Comparison of ENCODE assay signal across 2 cellular contexts in the genomic region with DNA sequence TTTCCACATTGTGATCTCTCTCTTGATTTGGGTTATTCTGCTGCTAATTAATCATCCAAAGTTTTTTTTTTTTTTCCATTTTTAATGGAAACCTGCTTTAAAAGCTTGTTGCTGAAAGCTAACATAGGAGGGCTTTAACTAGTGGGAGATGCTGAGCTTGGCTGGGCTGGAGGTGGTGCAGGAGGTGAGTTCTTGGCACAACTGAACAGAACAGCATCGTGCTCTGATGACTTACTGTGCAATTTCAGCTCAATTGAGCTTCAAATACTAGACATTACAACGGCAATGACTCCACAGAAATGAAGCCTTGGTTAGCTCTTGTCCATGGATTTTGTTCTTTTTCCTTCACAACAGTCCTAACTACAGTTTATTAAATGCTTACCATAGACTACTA.
TF ChIP-seq lines count a peak whose summit lies in the region.

No MANE protein-coding gene starts in this region.

TF ChIP-seq in endothelial cell of umbilical vein, 7 proteins besides CTCF, POLR2A, EP300 and RAD21 (continued from another document):
- TF ChIP-seq EZH2 (IDR thresholded peaks at IDR 0.05; ENCODE audit: borderline replicate concordance, low read depth, low read length, severe bottlenecking) (no peak), JUN (IDR thresholded peaks at IDR 0.05; ENCODE audit: borderline replicate concordance, insufficient read depth, insufficient read length, low read depth) (no peak)
- TF ChIP-seq, protein P1, sequence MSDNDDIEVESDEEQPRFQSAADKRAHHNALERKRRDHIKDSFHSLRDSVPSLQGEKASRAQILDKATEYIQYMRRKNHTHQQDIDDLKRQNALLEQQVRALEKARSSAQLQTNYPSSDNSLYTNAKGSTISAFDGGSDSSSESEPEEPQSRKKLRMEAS (IDR thresholded peaks at IDR 0.05; ENCODE audit: insufficient read depth, insufficient read length), result no peak

TF ChIP-seq in SK-N-SH, 30 proteins besides CTCF, POLR2A, EP300 and RAD21 (continued from another document):
- TF ChIP-seq, protein P2, sequence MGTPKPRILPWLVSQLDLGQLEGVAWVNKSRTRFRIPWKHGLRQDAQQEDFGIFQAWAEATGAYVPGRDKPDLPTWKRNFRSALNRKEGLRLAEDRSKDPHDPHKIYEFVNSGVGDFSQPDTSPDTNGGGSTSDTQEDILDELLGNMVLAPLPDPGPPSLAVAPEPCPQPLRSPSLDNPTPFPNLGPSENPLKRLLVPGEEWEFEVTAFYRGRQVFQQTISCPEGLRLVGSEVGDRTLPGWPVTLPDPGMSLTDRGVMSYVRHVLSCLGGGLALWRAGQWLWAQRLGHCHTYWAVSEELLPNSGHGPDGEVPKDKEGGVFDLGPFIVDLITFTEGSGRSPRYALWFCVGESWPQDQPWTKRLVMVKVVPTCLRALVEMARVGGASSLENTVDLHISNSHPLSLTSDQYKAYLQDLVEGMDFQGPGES (IDR thresholded peaks at IDR 0.05; ENCODE audit: low read depth, low read length), result no peak
- TF ChIP-seq, protein P3, sequence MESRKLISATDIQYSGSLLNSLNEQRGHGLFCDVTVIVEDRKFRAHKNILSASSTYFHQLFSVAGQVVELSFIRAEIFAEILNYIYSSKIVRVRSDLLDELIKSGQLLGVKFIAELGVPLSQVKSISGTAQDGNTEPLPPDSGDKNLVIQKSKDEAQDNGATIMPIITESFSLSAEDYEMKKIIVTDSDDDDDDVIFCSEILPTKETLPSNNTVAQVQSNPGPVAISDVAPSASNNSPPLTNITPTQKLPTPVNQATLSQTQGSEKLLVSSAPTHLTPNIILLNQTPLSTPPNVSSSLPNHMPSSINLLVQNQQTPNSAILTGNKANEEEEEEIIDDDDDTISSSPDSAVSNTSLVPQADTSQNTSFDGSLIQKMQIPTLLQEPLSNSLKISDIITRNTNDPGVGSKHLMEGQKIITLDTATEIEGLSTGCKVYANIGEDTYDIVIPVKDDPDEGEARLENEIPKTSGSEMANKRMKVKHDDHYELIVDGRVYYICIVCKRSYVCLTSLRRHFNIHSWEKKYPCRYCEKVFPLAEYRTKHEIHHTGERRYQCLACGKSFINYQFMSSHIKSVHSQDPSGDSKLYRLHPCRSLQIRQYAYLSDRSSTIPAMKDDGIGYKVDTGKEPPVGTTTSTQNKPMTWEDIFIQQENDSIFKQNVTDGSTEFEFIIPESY (IDR thresholded peaks at IDR 0.05; ENCODE audit: borderline replicate concordance, low read depth), result no peak
- TF ChIP-seq GABPA (IDR thresholded peaks at IDR 0.05; ENCODE audit: low read depth), result no peak
- TF ChIP-seq, protein P1 (IDR thresholded peaks at IDR 0.05; ENCODE audit: low read depth), result no peak
- TF ChIP-seq RFX5 (IDR thresholded peaks at IDR 0.05; ENCODE audit: low read length), result no peak
- no peak for TF ChIP-seq SMC3 (IDR thresholded peaks at IDR 0.05; ENCODE audit: low read depth, low read length)
- no peak for TF ChIP-seq NRF1 (IDR thresholded peaks at IDR 0.05; ENCODE audit: low read depth, low read length)
- TF ChIP-seq CHD2 (IDR thresholded peaks at IDR 0.05; ENCODE audit: low read length, partially characterized antibody), result no peak
- TF ChIP-seq, protein P4, sequence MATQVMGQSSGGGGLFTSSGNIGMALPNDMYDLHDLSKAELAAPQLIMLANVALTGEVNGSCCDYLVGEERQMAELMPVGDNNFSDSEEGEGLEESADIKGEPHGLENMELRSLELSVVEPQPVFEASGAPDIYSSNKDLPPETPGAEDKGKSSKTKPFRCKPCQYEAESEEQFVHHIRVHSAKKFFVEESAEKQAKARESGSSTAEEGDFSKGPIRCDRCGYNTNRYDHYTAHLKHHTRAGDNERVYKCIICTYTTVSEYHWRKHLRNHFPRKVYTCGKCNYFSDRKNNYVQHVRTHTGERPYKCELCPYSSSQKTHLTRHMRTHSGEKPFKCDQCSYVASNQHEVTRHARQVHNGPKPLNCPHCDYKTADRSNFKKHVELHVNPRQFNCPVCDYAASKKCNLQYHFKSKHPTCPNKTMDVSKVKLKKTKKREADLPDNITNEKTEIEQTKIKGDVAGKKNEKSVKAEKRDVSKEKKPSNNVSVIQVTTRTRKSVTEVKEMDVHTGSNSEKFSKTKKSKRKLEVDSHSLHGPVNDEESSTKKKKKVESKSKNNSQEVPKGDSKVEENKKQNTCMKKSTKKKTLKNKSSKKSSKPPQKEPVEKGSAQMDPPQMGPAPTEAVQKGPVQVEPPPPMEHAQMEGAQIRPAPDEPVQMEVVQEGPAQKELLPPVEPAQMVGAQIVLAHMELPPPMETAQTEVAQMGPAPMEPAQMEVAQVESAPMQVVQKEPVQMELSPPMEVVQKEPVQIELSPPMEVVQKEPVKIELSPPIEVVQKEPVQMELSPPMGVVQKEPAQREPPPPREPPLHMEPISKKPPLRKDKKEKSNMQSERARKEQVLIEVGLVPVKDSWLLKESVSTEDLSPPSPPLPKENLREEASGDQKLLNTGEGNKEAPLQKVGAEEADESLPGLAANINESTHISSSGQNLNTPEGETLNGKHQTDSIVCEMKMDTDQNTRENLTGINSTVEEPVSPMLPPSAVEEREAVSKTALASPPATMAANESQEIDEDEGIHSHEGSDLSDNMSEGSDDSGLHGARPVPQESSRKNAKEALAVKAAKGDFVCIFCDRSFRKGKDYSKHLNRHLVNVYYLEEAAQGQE (IDR thresholded peaks at IDR 0.05; ENCODE audit: low read depth, low read length), result no peak
- no peak for TF ChIP-seq FOXJ3 (CRISPR knock-in tag; IDR thresholded peaks at IDR 0.05)
- TF ChIP-seq FOSL2 (IDR thresholded peaks at IDR 0.05; ENCODE audit: borderline replicate concordance, low read depth), result no peak
